Comparison of ENCODE assay signal across 30 cellular contexts in genomic region chr13:95588721-95589120, GRCh38. TPM values are rescaled to one million over a fixed set of nuclear protein-coding genes. Genes with fewer than 3 reads are reported as not detected.
DNase-seq lines count a peak whose midpoint lies in the region; TF ChIP-seq lines count a peak whose summit lies in the region.
"Had no signal": no experiment of that assay in that cellular context is flagged by ENCODE, and none has a peak within 500 bp of the region (broad histone marks: within the 10 kb centered on the region; RNA-seq: fewer than 3 reads in every experiment).

No MANE protein-coding gene starts in this region.

- no peaks in the 10 kb centered on the region for H3K27me3 ChIP-seq in tibial artery
- H3K27me3 ChIP-seq: BLaER1, esophagus squamous epithelium had no signal

- DNase-seq in AG10803 (ENCODE audit: low read depth) = peak; percentile 39
- peak; percentile 13 for DNase-seq in HFFc6
- peak; percentile 34 for DNase-seq in astrocyte of the spinal cord (ENCODE audit: low read depth, low spot score)
- peak; percentile 10 for DNase-seq in fibroblast of villous mesenchyme (ENCODE audit: low read depth)
- no peak for DNase-seq in AG20443 (ENCODE audit: low spot score)
- no peak for DNase-seq in NCI-H82 treated with DMSO at 0.1 percent for 48 hours (lab: John Stamatoyannopoulos, UW; ENCODE audit: unreplicated experiment)
- DNase-seq in stimulated activated naive CD4-positive, alpha-beta T cell treated with Interleukin-2 at 50 U/mL for 16 hours (lab: John Stamatoyannopoulos, UW) = no peak
- no peak for DNase-seq in tibial artery
- DNase-seq: activated CD4-positive, alpha-beta T cell treated with anti-CD3 and anti-CD28 coated beads, Interleukin-2, amount 50 U/mL, for 4 hours; activated gamma-delta T cell treated with Interleukin-2 at 50 U/mL for 16 hours; activated T-cell treated with anti-CD3 and anti-CD28 coated beads, Interleukin-2, amount 50 U/mL, for 48 hours; dermis blood vessel endothelial cell; DMS153; endodermal cell; esophagus squamous epithelium; left ventricle myocardium superior; MM.1S; NCI-H1436 treated with DMSO at 0.1 percent for 48 hours; NCI-H748 treated with DMSO at 0.1 percent for 48 hours; posterior cingulate gyrus; right cardiac atrium; stimulated activated CD4-positive, alpha-beta T cell treated with anti-CD3 and anti-CD28 coated beads, Interleukin-2, amount 100 ng/mL, for 24 hours; stimulated activated naive CD8-positive, alpha-beta T cell treated with anti-CD3 and anti-CD28 coated beads, Interleukin-15, amount 100 ng/mL, for 72 hours had no signal

- H3K36me3 ChIP-seq in tibial artery = peaks cover 41 to 77% (median 43%) of the 10 kb centered on the region in 3 donors
- H3K36me3 ChIP-seq: BLaER1 had no signal

- in situ Hi-C loops in astrocyte of the spinal cord (cut with HindIII; ENCODE audit: low sequenced_read_pairs) = no loop called here

- no peaks in the 10 kb centered on the region for H3K4me1 ChIP-seq in tibial artery
- H3K4me1 ChIP-seq: BLaER1, esophagus squamous epithelium had no signal

- intact Hi-C loops in tibial artery (cut with DNase I; ENCODE audit: low total_unique reads) = no loop called here

- peaks cover 50% of the 10 kb centered on the region for H3K36me3 Mint-ChIP-seq in HFFc6 (ENCODE audit: low read depth)

- TF ChIP-seq CTCF in AG10803 (conservative IDR thresholded peaks at IDR 0.05; ENCODE audit: low read length) (no peak), HFFc6 (IDR thresholded peaks at IDR 0.05) (no peak), astrocyte of the spinal cord (IDR thresholded peaks at IDR 0.05; ENCODE audit: low read depth, low read length) (no peak), fibroblast of villous mesenchyme (IDR thresholded peaks at IDR 0.05; ENCODE audit: insufficient read depth, low read depth, low read length) (no peak), tibial artery (IDR thresholded peaks at IDR 0.05) (no peak)

- H3K9me3 Mint-ChIP-seq in HFFc6 = no peaks in the 10 kb centered on the region
- H3K9me3 Mint-ChIP-seq: central memory CD8-positive, alpha-beta T cell; endodermal cell; mesothelial cell of epicardium; stimulated activated naive CD8-positive, alpha-beta T cell treated with anti-CD3 and anti-CD28 coated beads, Interleukin-15, amount 100 ng/mL, for 72 hours; T-helper 1 cell treated with Interleukin-12 subunit alpha and Interleukin-12 subunit beta and Interleukin-4 antibody, amounts not matched to agents 30 μg/mL and 1 μg/mL, for 36 hours had no signal

- no peaks in the 10 kb centered on the region for H3K27me3 Mint-ChIP-seq in HFFc6 (ENCODE audit: insufficient read depth)

- H3K9me3 ChIP-seq in tibial artery = no peaks in the 10 kb centered on the region
- H3K9me3 ChIP-seq: BLaER1, esophagus squamous epithelium had no signal

- H3K27ac Mint-ChIP-seq in HFFc6 = no peak overlapping the region
- H3K27ac Mint-ChIP-seq: endodermal cell; mesothelial cell of epicardium; stimulated activated naive CD8-positive, alpha-beta T cell treated with anti-CD3 and anti-CD28 coated beads, Interleukin-15, amount 100 ng/mL, for 72 hours; T-helper 1 cell treated with Interleukin-12 subunit alpha and Interleukin-12 subunit beta and Interleukin-4 antibody, amounts not matched to agents 30 μg/mL and 1 μg/mL, for 36 hours had no signal

- no peak overlapping the region for H3K27ac ChIP-seq in tibial artery
- H3K27ac ChIP-seq: BLaER1, esophagus squamous epithelium, KMS-11, SK-N-MC had no signal

- peaks cover 6% of the 10 kb centered on the region; the same call in 1 of the 2 replicates for H3K4me1 Mint-ChIP-seq in HFFc6 (ENCODE audit: low read depth)
- H3K4me1 Mint-ChIP-seq: central memory CD8-positive, alpha-beta T cell; endodermal cell; stimulated activated naive CD8-positive, alpha-beta T cell treated with anti-CD3 and anti-CD28 coated beads, Interleukin-15, amount 100 ng/mL, for 72 hours had no signal

- H3K4me3 ChIP-seq in AG10803 (ENCODE audit: low read length) = no peak overlapping the region
- H3K4me3 ChIP-seq in astrocyte of the spinal cord (ENCODE audit: low read depth, low read length) = no peak overlapping the region
- H3K4me3 ChIP-seq in fibroblast of villous mesenchyme (ENCODE audit: low read depth, low read length) = no peak overlapping the region
- no peak overlapping the region for H3K4me3 ChIP-seq in tibial artery
- H3K4me3 ChIP-seq: BLaER1, esophagus squamous epithelium, SK-N-MC had no signal

- H3K4me3 Mint-ChIP-seq in HFFc6 = no peak overlapping the region
- H3K4me3 Mint-ChIP-seq: central memory CD8-positive, alpha-beta T cell; endodermal cell; mesothelial cell of epicardium; stimulated activated naive CD8-positive, alpha-beta T cell treated with anti-CD3 and anti-CD28 coated beads, Interleukin-15, amount 100 ng/mL, for 72 hours; T-helper 1 cell treated with Interleukin-12 subunit alpha and Interleukin-12 subunit beta and Interleukin-4 antibody, amounts not matched to agents 30 μg/mL and 1 μg/mL, for 36 hours had no signal

RNA-seq across cellular contexts. Expression of gene CLDN10, which starts 36.2 kb away (rescaled TPM):
- total RNA-seq in HFFc6 (2021; fragmentation: NEBNext Ultra II Directional; extraction: Animal tissue kit (Norgen Biotek cat#: 25700)) = not detected
- not detected in 2 replicates for total RNA-seq in fibroblast of villous mesenchyme
- total RNA-seq: A673, left ventricle myocardium superior had no signal

RNA-seq across cellular contexts. Expression of gene DZIP1, which starts 55.8 kb away (rescaled TPM):
- 10 to 100 TPM; 39.3 to 43.8 (median 42.0) TPM for total RNA-seq in HFFc6 (2021; fragmentation: NEBNext Ultra II Directional; extraction: Animal tissue kit (Norgen Biotek cat#: 25700))
- 38.9 and 44.8 TPM in 2 replicates for total RNA-seq in fibroblast of villous mesenchyme

Comparison
In these comparisons a context has a peak if more than half of its experiments do, and no peak if none do; other contexts are left out.
1. DNase-seq: peak in AG10803 (single experiment), HFFc6 (single experiment), astrocyte of the spinal cord (single experiment) and fibroblast of villous mesenchyme (single experiment); none in AG20443 (single experiment), NCI-H82 treated with DMSO at 0.1 percent for 48 hours (single experiment), stimulated activated naive CD4-positive, alpha-beta T cell treated with Interleukin-2 at 50 U/mL for 16 hours (single experiment) and tibial artery (0 of 2).